8 cellular contexts compared by ENCODE assay signal in genomic region chr2:20578895-20579825, GRCh38.
A peak's percentile ranks its signal among the peaks of the same experiment; 100 is the strongest.
DNase-seq lines count a peak whose midpoint lies in the region; ATAC-seq and TF ChIP-seq lines count a peak whose summit lies in the region.

No MANE protein-coding gene starts in this region.

- peaks cover 21 to 53% of the 10 kb centered on the region in 2 donors for H3K4me1 ChIP-seq in adrenal gland (replicated peaks in 1 of 2)

- TF ChIP-seq CTCF in adrenal gland (IDR thresholded peaks at IDR 0.05): no peak

- H3K36me3 ChIP-seq in adrenal gland (replicated peaks in 1 of 2): no peaks in the 10 kb centered on the region

- H3K9me3 ChIP-seq in adrenal gland (replicated peaks in 1 of 3): no peaks in the 10 kb centered on the region

- DNase-seq in COLO829 (ENCODE audit: low spot score): peak; percentile 94
- peak; percentile 82 to 97 (median 94) for DNase-seq in adrenal gland
- peak; percentile 92 for DNase-seq in left cardiac atrium
- DNase-seq in renal cortical epithelial cell (ENCODE audit: low read depth): peak; percentile 96
- no peak for DNase-seq in NCI-H748 treated with DMSO at 0.1 percent for 48 hours (lab: John Stamatoyannopoulos, UW)
- no peak for DNase-seq in RPMI8226

- no peak overlapping the region for H3K4me3 ChIP-seq in adrenal gland

- 24 to 32% (median 26%) methylated on average over 11 to 15 of the region's 15 CpGs for WGBS in adrenal gland, 4 donors

- TF ChIP-seq POLR2A in adrenal gland (IDR thresholded peaks at IDR 0.05): peak; percentile 10 to 13

- ATAC-seq in GM21381 (IDR thresholded peaks at IDR 0.05; ENCODE audit: unreplicated experiment): peak; percentile 71
- peak; percentile 68 for ATAC-seq in HG03565 (IDR thresholded peaks at IDR 0.05; ENCODE audit: unreplicated experiment)
- peak; percentile 90 to 91 for ATAC-seq in left cardiac atrium

- H3K27ac ChIP-seq in adrenal gland: peak overlapping the region; percentile 65 to 93 (median 87)

- no peaks in the 10 kb centered on the region for H3K27me3 ChIP-seq in adrenal gland

- intact Hi-C loops in adrenal gland (cut with DNase I): no loop called here
- intact Hi-C loops in left cardiac atrium (cut with DNase I): no loop called here

Comparison
In these comparisons a context has a peak if more than half of its experiments do, and no peak if none do; other contexts are left out.
1. DNase-seq: peak in COLO829 (single experiment), adrenal gland (7 of 7), left cardiac atrium (single experiment) and renal cortical epithelial cell (single experiment); none in NCI-H748 treated with DMSO at 0.1 percent for 48 hours (single experiment) and RPMI8226 (single experiment).
2. Peak in every context shown above with its lines, with median percentiles within 50 percentile points of each other: ATAC-seq.